In the genomic region with DNA sequence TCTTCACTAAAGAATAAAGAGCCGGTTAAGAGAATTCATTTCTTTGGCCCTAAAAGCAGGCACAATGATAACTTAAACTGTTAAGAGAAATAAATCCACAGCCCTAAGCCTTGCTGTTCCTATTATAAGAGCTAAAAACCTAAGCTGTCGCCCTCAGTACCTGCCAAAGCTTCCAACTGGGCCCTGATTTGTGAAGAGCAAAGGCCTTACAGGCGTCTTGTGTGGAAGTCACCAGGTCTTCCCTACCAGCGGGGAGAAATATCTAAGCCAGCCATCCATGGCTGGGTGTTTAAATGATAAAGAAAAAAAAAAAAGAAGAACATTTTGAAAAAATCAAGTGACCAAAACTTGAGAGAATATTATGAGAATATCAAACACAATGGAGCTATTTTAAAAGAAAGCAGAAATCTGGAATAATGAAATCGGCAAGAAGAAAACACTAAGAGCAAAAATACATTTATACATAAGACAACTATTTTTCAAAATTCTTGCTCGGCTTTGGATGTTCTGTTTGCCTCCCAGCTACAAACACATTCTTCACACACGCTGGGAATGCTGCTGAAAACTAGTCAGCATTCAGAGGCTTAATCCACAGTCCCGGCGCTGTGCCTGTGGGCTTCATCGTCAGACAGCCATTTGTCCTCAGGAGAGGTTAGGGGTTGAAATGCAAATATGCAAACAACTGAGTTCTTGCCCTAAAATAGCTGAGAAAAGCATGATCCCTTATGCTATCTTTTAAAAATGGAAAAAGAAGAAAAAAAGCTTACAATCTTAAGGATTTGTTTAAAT, we compare ENCODE assay signal across 1 cellular context.
TF ChIP-seq lines count a peak whose summit lies in the region.

No MANE protein-coding gene starts in this region.

TF ChIP-seq in WTC11, 78 proteins besides CTCF, POLR2A, EP300 and RAD21 (continued from another document):
- TF ChIP-seq, protein P1, sequence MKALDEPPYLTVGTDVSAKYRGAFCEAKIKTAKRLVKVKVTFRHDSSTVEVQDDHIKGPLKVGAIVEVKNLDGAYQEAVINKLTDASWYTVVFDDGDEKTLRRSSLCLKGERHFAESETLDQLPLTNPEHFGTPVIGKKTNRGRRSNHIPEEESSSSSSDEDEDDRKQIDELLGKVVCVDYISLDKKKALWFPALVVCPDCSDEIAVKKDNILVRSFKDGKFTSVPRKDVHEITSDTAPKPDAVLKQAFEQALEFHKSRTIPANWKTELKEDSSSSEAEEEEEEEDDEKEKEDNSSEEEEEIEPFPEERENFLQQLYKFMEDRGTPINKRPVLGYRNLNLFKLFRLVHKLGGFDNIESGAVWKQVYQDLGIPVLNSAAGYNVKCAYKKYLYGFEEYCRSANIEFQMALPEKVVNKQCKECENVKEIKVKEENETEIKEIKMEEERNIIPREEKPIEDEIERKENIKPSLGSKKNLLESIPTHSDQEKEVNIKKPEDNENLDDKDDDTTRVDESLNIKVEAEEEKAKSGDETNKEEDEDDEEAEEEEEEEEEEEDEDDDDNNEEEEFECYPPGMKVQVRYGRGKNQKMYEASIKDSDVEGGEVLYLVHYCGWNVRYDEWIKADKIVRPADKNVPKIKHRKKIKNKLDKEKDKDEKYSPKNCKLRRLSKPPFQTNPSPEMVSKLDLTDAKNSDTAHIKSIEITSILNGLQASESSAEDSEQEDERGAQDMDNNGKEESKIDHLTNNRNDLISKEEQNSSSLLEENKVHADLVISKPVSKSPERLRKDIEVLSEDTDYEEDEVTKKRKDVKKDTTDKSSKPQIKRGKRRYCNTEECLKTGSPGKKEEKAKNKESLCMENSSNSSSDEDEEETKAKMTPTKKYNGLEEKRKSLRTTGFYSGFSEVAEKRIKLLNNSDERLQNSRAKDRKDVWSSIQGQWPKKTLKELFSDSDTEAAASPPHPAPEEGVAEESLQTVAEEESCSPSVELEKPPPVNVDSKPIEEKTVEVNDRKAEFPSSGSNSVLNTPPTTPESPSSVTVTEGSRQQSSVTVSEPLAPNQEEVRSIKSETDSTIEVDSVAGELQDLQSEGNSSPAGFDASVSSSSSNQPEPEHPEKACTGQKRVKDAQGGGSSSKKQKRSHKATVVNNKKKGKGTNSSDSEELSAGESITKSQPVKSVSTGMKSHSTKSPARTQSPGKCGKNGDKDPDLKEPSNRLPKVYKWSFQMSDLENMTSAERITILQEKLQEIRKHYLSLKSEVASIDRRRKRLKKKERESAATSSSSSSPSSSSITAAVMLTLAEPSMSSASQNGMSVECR (CRISPR knock-in tag; IDR thresholded peaks at IDR 0.05; ENCODE audit: borderline replicate concordance) = no peak
- TF ChIP-seq ATF1 (CRISPR knock-in tag; IDR thresholded peaks at IDR 0.05) (no peak), GRHL2 (CRISPR knock-in tag; IDR thresholded peaks at IDR 0.05; ENCODE audit: insufficient replicate concordance, severe bottlenecking) (no peak), TEAD4 (CRISPR knock-in tag; IDR thresholded peaks at IDR 0.05) (no peak), MXD4 (CRISPR knock-in tag; IDR thresholded peaks at IDR 0.05; ENCODE audit: borderline replicate concordance) (no peak), TCF7 (CRISPR knock-in tag; IDR thresholded peaks at IDR 0.05; ENCODE audit: low read depth) (no peak), SOX15 (CRISPR knock-in tag; IDR thresholded peaks at IDR 0.05) (no peak)
- TF ChIP-seq, protein P2, sequence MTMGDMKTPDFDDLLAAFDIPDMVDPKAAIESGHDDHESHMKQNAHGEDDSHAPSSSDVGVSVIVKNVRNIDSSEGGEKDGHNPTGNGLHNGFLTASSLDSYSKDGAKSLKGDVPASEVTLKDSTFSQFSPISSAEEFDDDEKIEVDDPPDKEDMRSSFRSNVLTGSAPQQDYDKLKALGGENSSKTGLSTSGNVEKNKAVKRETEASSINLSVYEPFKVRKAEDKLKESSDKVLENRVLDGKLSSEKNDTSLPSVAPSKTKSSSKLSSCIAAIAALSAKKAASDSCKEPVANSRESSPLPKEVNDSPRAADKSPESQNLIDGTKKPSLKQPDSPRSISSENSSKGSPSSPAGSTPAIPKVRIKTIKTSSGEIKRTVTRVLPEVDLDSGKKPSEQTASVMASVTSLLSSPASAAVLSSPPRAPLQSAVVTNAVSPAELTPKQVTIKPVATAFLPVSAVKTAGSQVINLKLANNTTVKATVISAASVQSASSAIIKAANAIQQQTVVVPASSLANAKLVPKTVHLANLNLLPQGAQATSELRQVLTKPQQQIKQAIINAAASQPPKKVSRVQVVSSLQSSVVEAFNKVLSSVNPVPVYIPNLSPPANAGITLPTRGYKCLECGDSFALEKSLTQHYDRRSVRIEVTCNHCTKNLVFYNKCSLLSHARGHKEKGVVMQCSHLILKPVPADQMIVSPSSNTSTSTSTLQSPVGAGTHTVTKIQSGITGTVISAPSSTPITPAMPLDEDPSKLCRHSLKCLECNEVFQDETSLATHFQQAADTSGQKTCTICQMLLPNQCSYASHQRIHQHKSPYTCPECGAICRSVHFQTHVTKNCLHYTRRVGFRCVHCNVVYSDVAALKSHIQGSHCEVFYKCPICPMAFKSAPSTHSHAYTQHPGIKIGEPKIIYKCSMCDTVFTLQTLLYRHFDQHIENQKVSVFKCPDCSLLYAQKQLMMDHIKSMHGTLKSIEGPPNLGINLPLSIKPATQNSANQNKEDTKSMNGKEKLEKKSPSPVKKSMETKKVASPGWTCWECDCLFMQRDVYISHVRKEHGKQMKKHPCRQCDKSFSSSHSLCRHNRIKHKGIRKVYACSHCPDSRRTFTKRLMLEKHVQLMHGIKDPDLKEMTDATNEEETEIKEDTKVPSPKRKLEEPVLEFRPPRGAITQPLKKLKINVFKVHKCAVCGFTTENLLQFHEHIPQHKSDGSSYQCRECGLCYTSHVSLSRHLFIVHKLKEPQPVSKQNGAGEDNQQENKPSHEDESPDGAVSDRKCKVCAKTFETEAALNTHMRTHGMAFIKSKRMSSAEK (CRISPR knock-in tag; IDR thresholded peaks at IDR 0.05; ENCODE audit: borderline replicate concordance) = no peak
